ENCODE assay signal across 36 cellular contexts in genomic region chr5:138637256-138637655, GRCh38.
"Had no signal": no experiment of that assay in that cellular context is flagged by ENCODE, and none has a peak within 500 bp of the region (broad histone marks: within the 10 kb centered on the region; RNA-seq: fewer than 3 reads in every experiment).

No MANE protein-coding gene starts in this region.

- H3K36me3 ChIP-seq: ascending aorta, cardiac muscle cell had no signal

- H3K9me3 ChIP-seq: ascending aorta had no signal

- H3K4me1 Mint-ChIP-seq: activated CD4-positive, alpha-beta memory T cell treated with anti-CD3 and anti-CD28 coated beads, Interleukin-2, amount 10 ng/mL, durations not matched to agents 7 days and 5 days; activated CD4-positive, alpha-beta T cell treated with anti-CD3 and anti-CD28 coated beads, Interleukin-2, amount 10 ng/mL, durations not matched to agents 7 days and 5 days; activated naive CD4-positive, alpha-beta T cell treated with anti-CD3 and anti-CD28 coated beads, Interleukin-2, amount 10 ng/mL, durations not matched to agents 7 days and 5 days; activated naive CD4-positive, alpha-beta T cell treated with anti-CD3 and anti-CD28 coated beads, Interleukin-2, amount 50 U/mL, for 24 hours had no signal

- H3K27ac ChIP-seq: ascending aorta, cardiac muscle cell, VCaP had no signal

- H3K27ac Mint-ChIP-seq: activated B cell treated with CpG ODN at 0.5 μM for 24 hours; activated CD4-positive, alpha-beta memory T cell treated with anti-CD3 and anti-CD28 coated beads, Interleukin-2, amount 10 ng/mL, durations not matched to agents 7 days and 5 days; activated CD4-positive, alpha-beta T cell treated with anti-CD3 and anti-CD28 coated beads for 36 hours; activated CD4-positive, alpha-beta T cell treated with anti-CD3 and anti-CD28 coated beads, Interleukin-2, amount 10 ng/mL, durations not matched to agents 7 days and 5 days; activated CD8-positive, alpha-beta memory T cell treated with anti-CD3 and anti-CD28 coated beads, Interleukin-2, amount 10 ng/mL, durations not matched to agents 7 days and 5 days; activated CD8-positive, alpha-beta T cell treated with anti-CD3 and anti-CD28 coated beads, Interleukin-2, amount 10 ng/mL, durations not matched to agents 7 days and 5 days; activated naive CD4-positive, alpha-beta T cell treated with anti-CD3 and anti-CD28 coated beads, Interleukin-2, amount 10 ng/mL, durations not matched to agents 7 days and 5 days; activated naive CD4-positive, alpha-beta T cell treated with anti-CD3 and anti-CD28 coated beads, Interleukin-2, amount 50 U/mL, for 24 hours; activated naive CD8-positive, alpha-beta T cell; activated naive CD8-positive, alpha-beta T cell treated with anti-CD3 and anti-CD28 coated beads, Interleukin-2, amount 10 ng/mL, durations not matched to agents 7 days and 5 days; activated naive CD8-positive, alpha-beta T cell treated with anti-CD3 and anti-CD28 coated beads, Interleukin-2, amount 50 U/mL, for 24 hours; activated T-cell treated with anti-CD3 and anti-CD28 coated beads, Interleukin-2, amount 50 U/mL, for 24 hours; activated T-helper 2 cell treated with anti-CD3 and anti-CD28 coated beads, Interferon-gamma antibody, Interleukin-2, Interleukin-4, amounts not matched to agents 10 μg/mL and 5 μg/mL and 100 μg/mL, durations not matched to agents 14 hours and 24 hours and 36 hours; T-helper 1 cell treated with Interleukin-12 subunit alpha and Interleukin-12 subunit beta and Interleukin-4 antibody, amounts not matched to agents 30 μg/mL and 1 μg/mL, for 36 hours; T-helper 2 cell treated with Interferon-gamma antibody and Interleukin-4, amounts not matched to agents 5 μg/mL and 100 μg/mL, for 36 hours had no signal

- H3K9me3 Mint-ChIP-seq: activated B cell treated with CpG ODN at 0.5 μM for 24 hours; activated CD4-positive, alpha-beta memory T cell treated with anti-CD3 and anti-CD28 coated beads, Interleukin-2, amount 10 ng/mL, durations not matched to agents 7 days and 5 days; activated CD4-positive, alpha-beta T cell treated with anti-CD3 and anti-CD28 coated beads, Interleukin-2, amount 10 ng/mL, durations not matched to agents 7 days and 5 days; activated naive CD4-positive, alpha-beta T cell treated with anti-CD3 and anti-CD28 coated beads, Interleukin-2, amount 10 ng/mL, durations not matched to agents 7 days and 5 days; activated naive CD4-positive, alpha-beta T cell treated with anti-CD3 and anti-CD28 coated beads, Interleukin-2, amount 50 U/mL, for 24 hours; activated naive CD8-positive, alpha-beta T cell treated with anti-CD3 and anti-CD28 coated beads, Interleukin-2, amount 10 ng/mL, durations not matched to agents 7 days and 5 days; activated naive CD8-positive, alpha-beta T cell treated with anti-CD3 and anti-CD28 coated beads, Interleukin-2, amount 50 U/mL, for 24 hours; activated T-cell treated with anti-CD3 and anti-CD28 coated beads, Interleukin-2, amount 50 U/mL, for 24 hours; activated T-helper 2 cell treated with anti-CD3 and anti-CD28 coated beads, Interferon-gamma antibody, Interleukin-2, Interleukin-4, amounts not matched to agents 10 μg/mL and 5 μg/mL and 100 μg/mL, durations not matched to agents 14 hours and 24 hours and 36 hours; brain; central memory CD8-positive, alpha-beta T cell; T-helper 1 cell treated with Interleukin-12 subunit alpha and Interleukin-12 subunit beta and Interleukin-4 antibody, amounts not matched to agents 30 μg/mL and 1 μg/mL, for 36 hours; T-helper 2 cell treated with Interferon-gamma antibody and Interleukin-4, amounts not matched to agents 5 μg/mL and 100 μg/mL, for 36 hours had no signal

- H3K36me3 Mint-ChIP-seq: activated CD8-positive, alpha-beta memory T cell treated with anti-CD3 and anti-CD28 coated beads, Interleukin-2, amount 10 ng/mL, durations not matched to agents 7 days and 5 days; activated naive CD4-positive, alpha-beta T cell treated with anti-CD3 and anti-CD28 coated beads, Interleukin-2, amount 10 ng/mL, durations not matched to agents 7 days and 5 days; activated naive CD4-positive, alpha-beta T cell treated with anti-CD3 and anti-CD28 coated beads, Interleukin-2, amount 50 U/mL, for 24 hours; activated naive CD8-positive, alpha-beta T cell; activated naive CD8-positive, alpha-beta T cell treated with anti-CD3 and anti-CD28 coated beads, Interleukin-2, amount 10 ng/mL, durations not matched to agents 7 days and 5 days; brain had no signal

- H3K27me3 ChIP-seq: ascending aorta, cardiac muscle cell had no signal

- H3K4me3 Mint-ChIP-seq: activated B cell treated with CpG ODN at 0.5 μM for 24 hours; activated CD4-positive, alpha-beta memory T cell treated with anti-CD3 and anti-CD28 coated beads, Interleukin-2, amount 10 ng/mL, durations not matched to agents 7 days and 5 days; activated CD4-positive, alpha-beta T cell treated with anti-CD3 and anti-CD28 coated beads for 36 hours; activated CD4-positive, alpha-beta T cell treated with anti-CD3 and anti-CD28 coated beads, Interleukin-2, amount 10 ng/mL, durations not matched to agents 7 days and 5 days; activated CD8-positive, alpha-beta memory T cell treated with anti-CD3 and anti-CD28 coated beads, Interleukin-2, amount 10 ng/mL, durations not matched to agents 7 days and 5 days; activated CD8-positive, alpha-beta T cell treated with anti-CD3 and anti-CD28 coated beads, Interleukin-2, amount 10 ng/mL, durations not matched to agents 7 days and 5 days; activated naive CD4-positive, alpha-beta T cell treated with anti-CD3 and anti-CD28 coated beads, Interleukin-2, amount 10 ng/mL, durations not matched to agents 7 days and 5 days; activated naive CD4-positive, alpha-beta T cell treated with anti-CD3 and anti-CD28 coated beads, Interleukin-2, amount 50 U/mL, for 24 hours; activated naive CD8-positive, alpha-beta T cell; activated naive CD8-positive, alpha-beta T cell treated with anti-CD3 and anti-CD28 coated beads, Interleukin-2, amount 10 ng/mL, durations not matched to agents 7 days and 5 days; activated naive CD8-positive, alpha-beta T cell treated with anti-CD3 and anti-CD28 coated beads, Interleukin-2, amount 50 U/mL, for 24 hours; activated T-cell treated with anti-CD3 and anti-CD28 coated beads, Interleukin-2, amount 50 U/mL, for 24 hours; brain; central memory CD8-positive, alpha-beta T cell; T-helper 1 cell treated with Interleukin-12 subunit alpha and Interleukin-12 subunit beta and Interleukin-4 antibody, amounts not matched to agents 30 μg/mL and 1 μg/mL, for 36 hours; T-helper 2 cell treated with Interferon-gamma antibody and Interleukin-4, amounts not matched to agents 5 μg/mL and 100 μg/mL, for 36 hours had no signal

- H3K4me3 ChIP-seq: ascending aorta, cardiac muscle cell had no signal

- H3K4me1 ChIP-seq: ascending aorta had no signal

- DNase-seq: activated B cell treated with CpG ODN at 0.5 μM for 24 hours; activated CD4-positive, alpha-beta memory T cell treated with anti-CD3 and anti-CD28 coated beads, Interleukin-2, amount 10 ng/mL, durations not matched to agents 7 days and 5 days; activated CD4-positive, alpha-beta T cell treated with anti-CD3 and anti-CD28 coated beads for 1 hour; activated CD4-positive, alpha-beta T cell treated with anti-CD3 and anti-CD28 coated beads for 36 hours; activated CD4-positive, alpha-beta T cell treated with anti-CD3 and anti-CD28 coated beads for 48 hours; activated CD4-positive, alpha-beta T cell treated with anti-CD3 and anti-CD28 coated beads, Interleukin-2, amount 10 ng/mL, durations not matched to agents 7 days and 5 days; activated CD4-positive, alpha-beta T cell treated with anti-CD3 and anti-CD28 coated beads, Interleukin-2, amount 50 U/mL, for 48 hours; activated CD8-positive, alpha-beta memory T cell treated with anti-CD3 and anti-CD28 coated beads for 24 hours; activated CD8-positive, alpha-beta memory T cell treated with anti-CD3 and anti-CD28 coated beads, Interleukin-2, amount 10 ng/mL, durations not matched to agents 7 days and 5 days; activated CD8-positive, alpha-beta memory T cell treated with anti-CD3 and anti-CD28 coated beads, Interleukin-2, amount 50 U/mL, for 48 hours; activated CD8-positive, alpha-beta T cell treated with anti-CD3 and anti-CD28 coated beads, Interleukin-2, amount 10 ng/mL, durations not matched to agents 7 days and 5 days; activated gamma-delta T cell; activated naive CD4-positive, alpha-beta T cell treated with anti-CD3 and anti-CD28 coated beads, Interleukin-2, amount 10 ng/mL, durations not matched to agents 7 days and 5 days; activated naive CD4-positive, alpha-beta T cell treated with Interleukin-2 at 50 U/mL for 16 hours; activated naive CD8-positive, alpha-beta T cell treated with anti-CD3 and anti-CD28 coated beads, Interleukin-2, amount 10 ng/mL, durations not matched to agents 7 days and 5 days; activated naive CD8-positive, alpha-beta T cell treated with anti-CD3 and anti-CD28 coated beads, Interleukin-2, amount 50 U/mL, for 24 hours; activated T-cell treated with anti-CD3 and anti-CD28 coated beads, Interleukin-2, amount 50 U/mL, for 24 hours; activated T-cell treated with anti-CD3 and anti-CD28 coated beads, Interleukin-2, amount 50 U/mL, for 48 hours; amygdala; anterior cingulate cortex; caudate nucleus; cerebellar nuclear complex; SW 1271; T-helper 1 cell; T-helper 2 cell; T-helper 9 cell had no signal
